Comparison of ENCODE assay signal across 7 cellular contexts in the genomic region with DNA sequence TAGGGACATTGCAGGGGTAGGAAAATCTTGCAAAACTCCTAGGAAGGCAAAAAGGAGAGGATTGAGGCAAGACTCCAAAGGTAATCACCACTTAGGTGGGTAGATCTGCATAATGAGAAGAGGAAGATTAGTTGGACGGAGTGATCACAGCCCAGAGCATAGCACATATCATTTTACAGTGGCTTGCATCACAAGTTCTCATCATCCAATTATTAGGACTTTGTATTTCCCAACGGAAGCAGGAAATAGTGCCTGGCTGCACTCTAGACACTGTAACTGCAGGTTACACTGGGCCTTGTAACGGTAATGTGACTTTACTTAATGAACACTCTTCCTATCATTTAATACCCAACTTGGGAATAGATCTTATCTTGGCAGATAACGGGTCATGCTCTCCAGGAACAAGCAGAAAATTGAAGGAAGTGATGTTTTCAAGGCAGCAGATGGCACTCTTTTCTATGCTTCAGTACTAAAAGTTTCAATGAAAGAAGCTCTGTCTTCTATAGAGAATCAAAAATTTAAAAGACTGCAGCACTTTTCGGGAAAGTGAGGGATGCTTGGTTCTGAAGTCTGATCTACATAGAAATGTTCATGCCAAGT.
A peak's percentile ranks its signal among the peaks of the same experiment; 100 is the strongest.
DNase-seq lines count a peak whose midpoint lies in the region; ATAC-seq and TF ChIP-seq lines count a peak whose summit lies in the region.

No MANE protein-coding gene starts in this region.

- in situ Hi-C loops in brain microvascular endothelial cell (cut with HindIII; ENCODE audit: low pct_ligation_motif_present, low sequenced_read_pairs) = loop anchor here (25.0 kb wide), 1 partner anchor 528 kb away; no protein-coding TSS in a partner anchor

- TF ChIP-seq CTCF in GM20000 (IDR thresholded peaks at IDR 0.05; ENCODE audit: extremely low read depth, missing control alignments) = peak; percentile 31
- TF ChIP-seq CTCF in brain microvascular endothelial cell (IDR thresholded peaks at IDR 0.05; ENCODE audit: low read depth, low read length, missing control alignments) = peak; percentile 35
- TF ChIP-seq CTCF in left lung (IDR thresholded peaks at IDR 0.05) = peak in 1 of 2 donors; percentile 28

- H3K4me1 ChIP-seq in left lung = no peaks in the 10 kb centered on the region

- ATAC-seq in GM18498 (IDR thresholded peaks at IDR 0.05; ENCODE audit: unreplicated experiment) (no peak), left lung (no peak)

- H3K36me3 ChIP-seq in brain microvascular endothelial cell (replicated peaks) (no peaks in the 10 kb centered on the region), left lung (no peaks in the 10 kb centered on the region)

- intact Hi-C loops in left lung (cut with DNase I) = loop anchor here in 1 of 2 donors (10.0 kb wide), 1 partner anchor 530 kb away; no protein-coding TSS in a partner anchor

- H3K9me3 ChIP-seq in left lung = no peaks in the 10 kb centered on the region

- DNase-seq in GM20000 (ENCODE audit: low spot score) (no peak), NCI-H2107 (lab: John Stamatoyannopoulos, UW) (peak; percentile 84), brain microvascular endothelial cell (no peak), pons (ENCODE audit: low spot score) (peak; percentile 49), left lung (no peak)
- no peak for DNase-seq in stimulated activated CD4-positive, alpha-beta T cell treated with anti-CD3 and anti-CD28 coated beads, Interleukin-2, amount 100 ng/mL, for 48 hours

- no peak overlapping the region for H3K27ac ChIP-seq in brain microvascular endothelial cell
- H3K27ac ChIP-seq in left lung = no peak overlapping the region

- no peaks in the 10 kb centered on the region for H3K27me3 ChIP-seq in brain microvascular endothelial cell (replicated peaks)
- no peaks in the 10 kb centered on the region for H3K27me3 ChIP-seq in left lung

- H3K4me3 ChIP-seq in brain microvascular endothelial cell (ENCODE audit: low read depth, low read length) (no peak overlapping the region), left lung (no peak overlapping the region)

Comparison
In these comparisons a context has a peak if more than half of its experiments do, and no peak if none do; other contexts are left out.
1. DNase-seq: peak in NCI-H2107 (single experiment) and pons (single experiment); none in GM20000 (single experiment), brain microvascular endothelial cell (single experiment), stimulated activated CD4-positive, alpha-beta T cell treated with anti-CD3 and anti-CD28 coated beads, Interleukin-2, amount 100 ng/mL, for 48 hours (0 of 2) and left lung (0 of 2).